Comparison of ENCODE assay signal across 1 cellular context in genomic region chr1:89898695-89899470, GRCh38.
TF ChIP-seq lines count a peak whose summit lies in the region.

No MANE protein-coding gene starts in this region.

TF ChIP-seq in HepG2, 621 proteins besides CTCF, POLR2A, EP300 and RAD21 (continued from another document):
- TF ChIP-seq MXD3 (CRISPR knock-in tag; IDR thresholded peaks at IDR 0.05) (no peak), FOXA1 (IDR thresholded peaks at IDR 0.05) (no peak), FOXA1 (CRISPR knock-in tag; IDR thresholded peaks at IDR 0.05) (peak; percentile 67), TFDP2 (CRISPR knock-in tag; IDR thresholded peaks at IDR 0.05) (no peak), TIGD3 (CRISPR knock-in tag; IDR thresholded peaks at IDR 0.05; ENCODE audit: borderline replicate concordance) (no peak), ZFYVE20 (CRISPR knock-in tag; IDR thresholded peaks at IDR 0.05; ENCODE audit: borderline replicate concordance, low read depth) (no peak), ZNF564 (CRISPR knock-in tag; IDR thresholded peaks at IDR 0.05) (no peak), FOXO1 (CRISPR knock-in tag; IDR thresholded peaks at IDR 0.05) (no peak), TEAD3 (CRISPR knock-in tag; optimal IDR thresholded peaks at IDR 0.05; ENCODE audit: borderline replicate concordance) (peak; percentile 6), BCL6 (CRISPR knock-in tag; IDR thresholded peaks at IDR 0.05) (0 out of 2 replicates have a peak, but pooled peaks have one; percentile 10)
- TF ChIP-seq, protein P1, sequence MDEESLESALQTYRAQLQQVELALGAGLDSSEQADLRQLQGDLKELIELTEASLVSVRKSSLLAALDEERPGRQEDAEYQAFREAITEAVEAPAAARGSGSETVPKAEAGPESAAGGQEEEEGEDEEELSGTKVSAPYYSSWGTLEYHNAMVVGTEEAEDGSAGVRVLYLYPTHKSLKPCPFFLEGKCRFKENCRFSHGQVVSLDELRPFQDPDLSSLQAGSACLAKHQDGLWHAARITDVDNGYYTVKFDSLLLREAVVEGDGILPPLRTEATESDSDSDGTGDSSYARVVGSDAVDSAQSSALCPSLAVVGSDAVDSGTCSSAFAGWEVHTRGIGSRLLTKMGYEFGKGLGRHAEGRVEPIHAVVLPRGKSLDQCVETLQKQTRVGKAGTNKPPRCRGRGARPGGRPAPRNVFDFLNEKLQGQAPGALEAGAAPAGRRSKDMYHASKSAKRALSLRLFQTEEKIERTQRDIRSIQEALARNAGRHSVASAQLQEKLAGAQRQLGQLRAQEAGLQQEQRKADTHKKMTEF (CRISPR knock-in tag; IDR thresholded peaks at IDR 0.05), result 0 out of 2 replicates have a peak, but pooled peaks have one; percentile 26
- TF ChIP-seq, protein P2, sequence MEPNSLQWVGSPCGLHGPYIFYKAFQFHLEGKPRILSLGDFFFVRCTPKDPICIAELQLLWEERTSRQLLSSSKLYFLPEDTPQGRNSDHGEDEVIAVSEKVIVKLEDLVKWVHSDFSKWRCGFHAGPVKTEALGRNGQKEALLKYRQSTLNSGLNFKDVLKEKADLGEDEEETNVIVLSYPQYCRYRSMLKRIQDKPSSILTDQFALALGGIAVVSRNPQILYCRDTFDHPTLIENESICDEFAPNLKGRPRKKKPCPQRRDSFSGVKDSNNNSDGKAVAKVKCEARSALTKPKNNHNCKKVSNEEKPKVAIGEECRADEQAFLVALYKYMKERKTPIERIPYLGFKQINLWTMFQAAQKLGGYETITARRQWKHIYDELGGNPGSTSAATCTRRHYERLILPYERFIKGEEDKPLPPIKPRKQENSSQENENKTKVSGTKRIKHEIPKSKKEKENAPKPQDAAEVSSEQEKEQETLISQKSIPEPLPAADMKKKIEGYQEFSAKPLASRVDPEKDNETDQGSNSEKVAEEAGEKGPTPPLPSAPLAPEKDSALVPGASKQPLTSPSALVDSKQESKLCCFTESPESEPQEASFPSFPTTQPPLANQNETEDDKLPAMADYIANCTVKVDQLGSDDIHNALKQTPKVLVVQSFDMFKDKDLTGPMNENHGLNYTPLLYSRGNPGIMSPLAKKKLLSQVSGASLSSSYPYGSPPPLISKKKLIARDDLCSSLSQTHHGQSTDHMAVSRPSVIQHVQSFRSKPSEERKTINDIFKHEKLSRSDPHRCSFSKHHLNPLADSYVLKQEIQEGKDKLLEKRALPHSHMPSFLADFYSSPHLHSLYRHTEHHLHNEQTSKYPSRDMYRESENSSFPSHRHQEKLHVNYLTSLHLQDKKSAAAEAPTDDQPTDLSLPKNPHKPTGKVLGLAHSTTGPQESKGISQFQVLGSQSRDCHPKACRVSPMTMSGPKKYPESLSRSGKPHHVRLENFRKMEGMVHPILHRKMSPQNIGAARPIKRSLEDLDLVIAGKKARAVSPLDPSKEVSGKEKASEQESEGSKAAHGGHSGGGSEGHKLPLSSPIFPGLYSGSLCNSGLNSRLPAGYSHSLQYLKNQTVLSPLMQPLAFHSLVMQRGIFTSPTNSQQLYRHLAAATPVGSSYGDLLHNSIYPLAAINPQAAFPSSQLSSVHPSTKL (CRISPR knock-in tag; IDR thresholded peaks at IDR 0.05), result 0 out of 2 replicates have a peak, but pooled peaks have one; percentile 25
TF ChIP-seq in HepG2: peak in this region for 10.
